9 cellular contexts compared by ENCODE assay signal in the genomic region with DNA sequence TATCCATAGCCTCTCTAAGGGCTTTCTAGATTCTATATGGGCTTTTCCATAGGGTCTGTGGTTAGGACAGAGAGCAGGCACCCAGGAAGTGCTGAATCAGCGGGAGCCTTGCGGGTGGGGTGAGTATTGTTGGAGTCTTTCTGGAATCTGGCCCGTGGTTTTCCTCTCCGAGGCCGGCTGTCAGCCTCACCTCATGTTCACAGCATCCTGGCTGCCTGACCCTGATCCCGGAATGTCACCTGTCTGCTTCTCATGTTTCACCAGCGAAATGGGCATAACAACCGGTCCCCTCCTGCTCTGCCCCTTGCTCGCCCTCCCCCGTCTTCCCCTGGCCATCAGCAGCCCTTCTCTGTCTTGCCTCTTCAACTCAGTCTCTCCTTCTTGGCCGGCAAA. TPM values are rescaled to one million over a fixed set of nuclear protein-coding genes. Genes with fewer than 3 reads are reported as not detected.
DNase-seq lines count a peak whose midpoint lies in the region; ATAC-seq lines count a peak whose summit lies in the region.
"Had no signal": no experiment of that assay in that cellular context is flagged by ENCODE, and none has a peak within 500 bp of the region (broad histone marks: within the 10 kb centered on the region; RNA-seq: fewer than 3 reads in every experiment).

No MANE protein-coding gene starts in this region.

- H3K9me3 ChIP-seq in right cardiac atrium (ENCODE audit: control insufficient read depth, low read length), result no peaks in the 10 kb centered on the region
- H3K9me3 ChIP-seq: left lung had no signal

- intact Hi-C loops in right cardiac atrium (cut with DNase I), result no loop called here

- POLR2A ChIA-PET in activated CD8-positive, alpha-beta T cell treated with anti-CD3 and anti-CD28 coated beads, Interleukin-2, amount 10 ng/mL, durations not matched to agents 7 days and 5 days (lab: Charles Lee), result interaction anchor here (1.9 to 3.3 kb wide), 2 partner anchors 8 to 9 kb away, joined by 6 to 32 read pairs; no protein-coding TSS in a partner anchor

- H3K4me3 ChIP-seq in right cardiac atrium (ENCODE audit: low read length), result no peak overlapping the region
- H3K4me3 ChIP-seq: left lung had no signal

- H3K27me3 Mint-ChIP-seq in T-helper 1 cell treated with Interleukin-12 subunit alpha and Interleukin-12 subunit beta and Interleukin-4 antibody, amounts not matched to agents 30 μg/mL and 1 μg/mL, for 36 hours (ENCODE audit: low read depth), result no peaks in the 10 kb centered on the region
- H3K27me3 Mint-ChIP-seq in activated CD8-positive, alpha-beta T cell treated with anti-CD3 and anti-CD28 coated beads, Interleukin-2, amount 10 ng/mL, durations not matched to agents 7 days and 5 days (ENCODE audit: low read depth), result no peaks in the 10 kb centered on the region
- no peaks in the 10 kb centered on the region for H3K27me3 Mint-ChIP-seq in stimulated activated naive CD8-positive, alpha-beta T cell treated with anti-CD3 and anti-CD28 coated beads, Interleukin-15, amount 100 ng/mL, for 72 hours

- H3K27ac Mint-ChIP-seq in T-helper 1 cell treated with Interleukin-12 subunit alpha and Interleukin-12 subunit beta and Interleukin-4 antibody, amounts not matched to agents 30 μg/mL and 1 μg/mL, for 36 hours, result peak overlapping the region; percentile 68
- peak overlapping the region; percentile 72 for H3K27ac Mint-ChIP-seq in activated CD8-positive, alpha-beta T cell treated with anti-CD3 and anti-CD28 coated beads, Interleukin-2, amount 10 ng/mL, durations not matched to agents 7 days and 5 days
- peak overlapping the region; percentile 64 to 88 for H3K27ac Mint-ChIP-seq in stimulated activated naive CD8-positive, alpha-beta T cell treated with anti-CD3 and anti-CD28 coated beads, Interleukin-15, amount 100 ng/mL, for 72 hours

- no peaks in the 10 kb centered on the region for H3K36me3 Mint-ChIP-seq in T-helper 1 cell treated with Interleukin-12 subunit alpha and Interleukin-12 subunit beta and Interleukin-4 antibody, amounts not matched to agents 30 μg/mL and 1 μg/mL, for 36 hours (ENCODE audit: low read depth)
- H3K36me3 Mint-ChIP-seq in activated CD8-positive, alpha-beta T cell treated with anti-CD3 and anti-CD28 coated beads, Interleukin-2, amount 10 ng/mL, durations not matched to agents 7 days and 5 days (ENCODE audit: low read depth), result peaks cover 2% of the 10 kb centered on the region

- no peaks in the 10 kb centered on the region for H3K27me3 ChIP-seq in right cardiac atrium (ENCODE audit: control insufficient read depth, insufficient read depth)
- H3K27me3 ChIP-seq: left lung had no signal

- peaks cover 52% of the 10 kb centered on the region for H3K4me1 Mint-ChIP-seq in T-helper 1 cell treated with Interleukin-12 subunit alpha and Interleukin-12 subunit beta and Interleukin-4 antibody, amounts not matched to agents 30 μg/mL and 1 μg/mL, for 36 hours (ENCODE audit: low read depth)
- H3K4me1 Mint-ChIP-seq in activated CD8-positive, alpha-beta T cell treated with anti-CD3 and anti-CD28 coated beads, Interleukin-2, amount 10 ng/mL, durations not matched to agents 7 days and 5 days (ENCODE audit: low read depth), result peaks cover 70% of the 10 kb centered on the region
- H3K4me1 Mint-ChIP-seq in stimulated activated naive CD8-positive, alpha-beta T cell treated with anti-CD3 and anti-CD28 coated beads, Interleukin-15, amount 100 ng/mL, for 72 hours, result peaks cover 66% of the 10 kb centered on the region

- DNase-seq in T-helper 1 cell, result no peak
- DNase-seq in activated CD8-positive, alpha-beta T cell treated with anti-CD3 and anti-CD28 coated beads, Interleukin-2, amount 10 ng/mL, durations not matched to agents 7 days and 5 days, result no peak
- DNase-seq in right cardiac atrium, result peak in 2 of 3 donors; percentile 40 to 54
- DNase-seq in stimulated activated naive CD8-positive, alpha-beta T cell treated with anti-CD3 and anti-CD28 coated beads, Interleukin-15, amount 100 ng/mL, for 72 hours, result no peak
- no peak for DNase-seq in hepatic stellate cell (ENCODE audit: low spot score)
- DNase-seq in amniotic stem cell (lab: John Stamatoyannopoulos, UW), result no peak
- DNase-seq in DMS79 (lab: John Stamatoyannopoulos, UW), result no peak
- DNase-seq: left lung had no signal

- H3K27ac ChIP-seq in right cardiac atrium (ENCODE audit: low read length), result peak overlapping the region; percentile 2

- ATAC-seq in activated CD8-positive, alpha-beta T cell treated with anti-CD3 and anti-CD28 coated beads, Interleukin-2, amount 10 ng/mL, durations not matched to agents 7 days and 5 days, result no peak
- no peak for ATAC-seq in right cardiac atrium
- no peak for ATAC-seq in stimulated activated naive CD8-positive, alpha-beta T cell treated with anti-CD3 and anti-CD28 coated beads, Interleukin-15, amount 100 ng/mL, for 72 hours

- H3K4me3 Mint-ChIP-seq in T-helper 1 cell treated with Interleukin-12 subunit alpha and Interleukin-12 subunit beta and Interleukin-4 antibody, amounts not matched to agents 30 μg/mL and 1 μg/mL, for 36 hours, result no peak overlapping the region
- no peak overlapping the region for H3K4me3 Mint-ChIP-seq in activated CD8-positive, alpha-beta T cell treated with anti-CD3 and anti-CD28 coated beads, Interleukin-2, amount 10 ng/mL, durations not matched to agents 7 days and 5 days
- peak overlapping the region; percentile 44 to 66 for H3K4me3 Mint-ChIP-seq in stimulated activated naive CD8-positive, alpha-beta T cell treated with anti-CD3 and anti-CD28 coated beads, Interleukin-15, amount 100 ng/mL, for 72 hours

- H3K4me1 ChIP-seq in right cardiac atrium (ENCODE audit: control insufficient read depth, insufficient read depth, low read length), result peaks cover 31% of the 10 kb centered on the region

- H3K9me3 Mint-ChIP-seq in T-helper 1 cell treated with Interleukin-12 subunit alpha and Interleukin-12 subunit beta and Interleukin-4 antibody, amounts not matched to agents 30 μg/mL and 1 μg/mL, for 36 hours, result no peaks in the 10 kb centered on the region
- no peaks in the 10 kb centered on the region for H3K9me3 Mint-ChIP-seq in activated CD8-positive, alpha-beta T cell treated with anti-CD3 and anti-CD28 coated beads, Interleukin-2, amount 10 ng/mL, durations not matched to agents 7 days and 5 days (ENCODE audit: insufficient read depth)
- H3K9me3 Mint-ChIP-seq in stimulated activated naive CD8-positive, alpha-beta T cell treated with anti-CD3 and anti-CD28 coated beads, Interleukin-15, amount 100 ng/mL, for 72 hours, result no peaks in the 10 kb centered on the region

- CTCF ChIA-PET in activated CD8-positive, alpha-beta T cell treated with anti-CD3 and anti-CD28 coated beads, Interleukin-2, amount 10 ng/mL, durations not matched to agents 7 days and 5 days (lab: Charles Lee), result no interaction called here

- 51% methylated on average over 11 of the region's 11 CpGs for WGBS in right cardiac atrium

RNA-seq across cellular contexts. Expression of gene DDIT4, which starts 36.5 kb away (rescaled TPM):
- total RNA-seq in activated CD8-positive, alpha-beta T cell treated with anti-CD3 and anti-CD28 coated beads, Interleukin-2, amount 10 ng/mL, durations not matched to agents 7 days and 5 days, result 100 to 1,000 TPM; 382 to 384 TPM
- 100 to 1,000 TPM in 1 of 4 donors, 10 to 100 TPM in 3; 33.0 to 113 (median 76.5) TPM for total RNA-seq in right cardiac atrium
- 53.6 TPM for polyA plus RNA-seq in right cardiac atrium

RNA-seq across cellular contexts. Expression of gene DNAJB12, which starts 44.5 kb away (rescaled TPM):
- 10 to 100 TPM; 26.4 to 29.7 TPM for total RNA-seq in activated CD8-positive, alpha-beta T cell treated with anti-CD3 and anti-CD28 coated beads, Interleukin-2, amount 10 ng/mL, durations not matched to agents 7 days and 5 days
- 10 to 100 TPM; 26.9 to 35.0 (median 30.9) TPM for total RNA-seq in right cardiac atrium
- polyA plus RNA-seq in right cardiac atrium, result 25.8 TPM

Comparison
In these comparisons a context has a peak if more than half of its experiments do, and no peak if none do; other contexts are left out.
1. H3K4me3 Mint-ChIP-seq: peak in stimulated activated naive CD8-positive, alpha-beta T cell treated with anti-CD3 and anti-CD28 coated beads, Interleukin-15, amount 100 ng/mL, for 72 hours (2 of 2); none in T-helper 1 cell treated with Interleukin-12 subunit alpha and Interleukin-12 subunit beta and Interleukin-4 antibody, amounts not matched to agents 30 μg/mL and 1 μg/mL, for 36 hours (single experiment) and activated CD8-positive, alpha-beta T cell treated with anti-CD3 and anti-CD28 coated beads, Interleukin-2, amount 10 ng/mL, durations not matched to agents 7 days and 5 days (single experiment).
2. DNase-seq: peak in right cardiac atrium (2 of 3); none in T-helper 1 cell (0 of 5), activated CD8-positive, alpha-beta T cell treated with anti-CD3 and anti-CD28 coated beads, Interleukin-2, amount 10 ng/mL, durations not matched to agents 7 days and 5 days (single experiment), stimulated activated naive CD8-positive, alpha-beta T cell treated with anti-CD3 and anti-CD28 coated beads, Interleukin-15, amount 100 ng/mL, for 72 hours (0 of 2), hepatic stellate cell (single experiment), amniotic stem cell (single experiment) and DMS79 (single experiment).
3. Peak in every context shown above with its lines, with median percentiles within 50 percentile points of each other: H3K27ac Mint-ChIP-seq.